ENCODE assay signal across 10 cellular contexts in genomic region chr3:64266983-64267382, GRCh38. TPM values are rescaled to one million over a fixed set of nuclear protein-coding genes. Genes with fewer than 3 reads are reported as not detected.
A peak's percentile ranks its signal among the peaks of the same experiment; 100 is the strongest.
DNase-seq lines count a peak whose midpoint lies in the region; ATAC-seq and TF ChIP-seq lines count a peak whose summit lies in the region.
"Had no signal": no experiment of that assay in that cellular context is flagged by ENCODE, and none has a peak within 500 bp of the region (broad histone marks: within the 10 kb centered on the region; RNA-seq: fewer than 3 reads in every experiment).

No MANE protein-coding gene starts in this region.

- no peaks in the 10 kb centered on the region for H3K9me2 ChIP-seq in SK-N-SH

- TF ChIP-seq EP300 in SK-N-SH (IDR thresholded peaks at IDR 0.05; ENCODE audit: borderline replicate concordance in 1 of 2, low read depth in 1 of 2, low read length in 1 of 2), result no peak

- H4K20me1 ChIP-seq in SK-N-SH (ENCODE audit: insufficient read depth), result no peaks in the 10 kb centered on the region

- no peaks in the 10 kb centered on the region for H3K79me2 ChIP-seq in SK-N-SH (ENCODE audit: insufficient read depth)

- POLR2A ChIA-PET in SK-N-SH (lab: Yijun Ruan, JAX), result no interaction called here

- ATAC-seq in SK-N-SH treated with all-trans-retinoic acid at 6 μM for 48 hours (no peak), GM18858 (IDR thresholded peaks at IDR 0.05; ENCODE audit: unreplicated experiment) (no peak)

- peak overlapping the region; percentile 72 for H3K4me2 ChIP-seq in SK-N-SH

- TF ChIP-seq CTCF in SK-N-SH (IDR thresholded peaks at IDR 0.05), result no peak
- TF ChIP-seq CTCF in epithelial cell of proximal tubule (conservative IDR thresholded peaks at IDR 0.05; ENCODE audit: low read depth, low read length), result no peak

- no peak for TF ChIP-seq RAD21 in SK-N-SH (IDR thresholded peaks at IDR 0.05; ENCODE audit: low read length)

- CTCF ChIA-PET in SK-N-SH (lab: Yijun Ruan, JAX), result interaction anchor here (1.0 to 1.6 kb wide), 2 partner anchors 23 to 41 kb away, joined by 3 to 4 read pairs; no protein-coding TSS in a partner anchor

- H2AFZ ChIP-seq in SK-N-SH (ENCODE audit: low read depth), result peak overlapping the region; percentile 31; the same call in 1 of the 2 replicates

- H3K36me3 ChIP-seq in SK-N-SH (replicated peaks in 1 of 2; ENCODE audit: control insufficient read depth in 1 of 2, insufficient read depth in 2 of 2, low read length in 1 of 2), result no peaks in the 10 kb centered on the region
- no peaks in the 10 kb centered on the region for H3K36me3 ChIP-seq in muscle layer of duodenum (ENCODE audit: control insufficient read depth in 1 of 2, insufficient read depth in 2 of 2, low read length in 2 of 2)
- no peaks in the 10 kb centered on the region for H3K36me3 ChIP-seq in urinary bladder (ENCODE audit: insufficient read depth)

- H3K27me3 ChIP-seq in SK-N-SH (ENCODE audit: insufficient read depth), result no peaks in the 10 kb centered on the region
- H3K27me3 ChIP-seq in muscle layer of duodenum (ENCODE audit: low read depth, low read length), result no peaks in the 10 kb centered on the region

- H3F3A ChIP-seq in SK-N-SH (replicated peaks; ENCODE audit: insufficient read depth), result peaks cover 37% of the 10 kb centered on the region

- peak overlapping the region; percentile 59; the same call in 1 of the 2 replicates for H3K9ac ChIP-seq in SK-N-SH

- 87% methylated on average over 2 of the region's 2 CpGs for WGBS in SK-N-SH (ENCODE audit: low lambda C conversion rate)
- WGBS in urinary bladder, result 23% methylated on average over 2 of the region's 2 CpGs

- H3K4me1 ChIP-seq in SK-N-SH (ENCODE audit: control insufficient read depth in 1 of 2, insufficient read depth in 2 of 2, low read depth in 1 of 2, low read length in 1 of 2) (peaks cover 19 to 29% of the 10 kb centered on the region in 2 experiments), muscle layer of duodenum (ENCODE audit: control insufficient read depth in 1 of 2, insufficient read depth in 2 of 2, low read length in 2 of 2) (peaks cover 0 to 26% of the 10 kb centered on the region in 2 donors), urinary bladder (ENCODE audit: insufficient read depth) (no peaks in the 10 kb centered on the region)

- no peak for DNase-seq in SK-N-SH
- no peak for DNase-seq in epithelial cell of proximal tubule (ENCODE audit: low read depth)
- no peak for DNase-seq in activated CD4-positive, CD25-positive, alpha-beta regulatory T cell treated with anti-CD3 and anti-CD28 coated beads, Interleukin-2, amount 50 U/mL, for 72 hours
- DNase-seq in NCI-H446 (lab: John Stamatoyannopoulos, UW), result no peak
- DNase-seq: RPMI8226 had no signal

- H3K9me3 ChIP-seq in SK-N-SH (no peaks in the 10 kb centered on the region), muscle layer of duodenum (ENCODE audit: control insufficient read depth in 1 of 2, low read length in 2 of 2) (no peaks in the 10 kb centered on the region)

- peak overlapping the region; percentile 55 to 84 for H3K27ac ChIP-seq in SK-N-SH (ENCODE audit: low read depth in 2 of 2, low read length in 1 of 2)
- H3K27ac ChIP-seq in muscle layer of duodenum (ENCODE audit: low read length), result peak overlapping the region; percentile 93
- H3K27ac ChIP-seq in urinary bladder (ENCODE audit: low read depth), result peak overlapping the region; percentile 74

- H3K4me3 ChIP-seq in SK-N-SH (ENCODE audit: low read depth in 2 of 2, low read length in 1 of 2) (no peak overlapping the region; a peak in 1 of 4 replicates), epithelial cell of proximal tubule (ENCODE audit: low read depth, low read length) (peak overlapping the region; percentile 83), muscle layer of duodenum (ENCODE audit: low read depth in 1 of 2, low read length in 2 of 2) (peak overlapping the region; percentile 71 to 79), urinary bladder (ENCODE audit: low read depth, low read length) (peak overlapping the region; percentile 51)

TF ChIP-seq in SK-N-SH, 30 proteins besides CTCF, POLR2A, EP300 and RAD21:
- TF ChIP-seq FOSL2 (IDR thresholded peaks at IDR 0.05; ENCODE audit: borderline replicate concordance, low read depth), result no peak
- TF ChIP-seq NRF1 (IDR thresholded peaks at IDR 0.05; ENCODE audit: low read depth, low read length), result no peak
- no peak for TF ChIP-seq USF1 (IDR thresholded peaks at IDR 0.05; ENCODE audit: borderline replicate concordance, low read depth)
- no peak for TF ChIP-seq NFIC (IDR thresholded peaks at IDR 0.05; ENCODE audit: borderline replicate concordance)
- TF ChIP-seq CHD2 (IDR thresholded peaks at IDR 0.05; ENCODE audit: low read length, partially characterized antibody), result no peak

TF ChIP-seq in SK-N-SH treated with all-trans-retinoic acid at 6 μM for 48 hours, 23 proteins besides CTCF, POLR2A, EP300 and RAD21:
- TF ChIP-seq TSHZ2 (CRISPR knock-in tag; IDR thresholded peaks at IDR 0.05) (no peak), CSDC2 (CRISPR knock-in tag; IDR thresholded peaks at IDR 0.05) (no peak), BACH2 (CRISPR knock-in tag; IDR thresholded peaks at IDR 0.05; ENCODE audit: borderline replicate concordance) (no peak), PATZ1 (CRISPR knock-in tag; IDR thresholded peaks at IDR 0.05; ENCODE audit: borderline replicate concordance) (no peak), ARNTL (CRISPR knock-in tag; IDR thresholded peaks at IDR 0.05; ENCODE audit: borderline replicate concordance, low read depth) (no peak), ESRRG (CRISPR knock-in tag; IDR thresholded peaks at IDR 0.05) (no peak), ZNF70 (CRISPR knock-in tag; IDR thresholded peaks at IDR 0.05) (no peak), ZC3H10 (CRISPR knock-in tag; IDR thresholded peaks at IDR 0.05) (no peak), ZNF8 (CRISPR knock-in tag; IDR thresholded peaks at IDR 0.05) (no peak), SNAI2 (CRISPR knock-in tag; IDR thresholded peaks at IDR 0.05) (no peak), ZFP3 (CRISPR knock-in tag; IDR thresholded peaks at IDR 0.05) (no peak), GLIS3 (CRISPR knock-in tag; IDR thresholded peaks at IDR 0.05) (no peak), OSR1 (CRISPR knock-in tag; IDR thresholded peaks at IDR 0.05) (no peak)
TF ChIP-seq in SK-N-SH treated with all-trans-retinoic acid at 6 μM for 48 hours: peak in this region for 0.

RNA-seq across cellular contexts. Expression of gene PRICKLE2, which starts 41.7 kb away (rescaled TPM):
- polyA plus RNA-seq in SK-N-SH (2012; rRNA removed), result 0.67 and 1.1 TPM in 2 replicates
- polyA plus RNA-seq in SK-N-SH (2012; cell fraction: cytosol; rRNA removed), result 0.42 and 0.49 TPM in 2 replicates
- 2.0 and 2.2 TPM in 2 replicates for polyA plus RNA-seq in SK-N-SH (2012; cell fraction: nucleus; rRNA removed)
- total RNA-seq in epithelial cell of proximal tubule, result 2.5 and 5.1 TPM in 2 replicates
- 89.7 TPM for total RNA-seq in urinary bladder
- polyA plus RNA-seq in urinary bladder, result 22.4 TPM
- total RNA-seq: A673 had no signal

Comparison
In these comparisons a context has a peak if more than half of its experiments do, and no peak if none do; other contexts are left out.
1. H3K4me3 ChIP-seq: peak in epithelial cell of proximal tubule (single experiment), muscle layer of duodenum (2 of 2) and urinary bladder (single experiment); none in SK-N-SH (0 of 2).
2. RNA of gene PRICKLE2, which starts 41.7 kb away (total RNA-seq): 89.7 TPM in urinary bladder (single experiment); 2.5 to 5.1 TPM in epithelial cell of proximal tubule; every median in the first group is over 10 times any median in the second.
3. Peak in every context shown above with its lines, with median percentiles within 50 percentile points of each other: H3K27ac ChIP-seq.